Comparison of ENCODE assay signal across 8 cellular contexts in genomic region chr1:18234790-18235242, GRCh38.
DNase-seq lines count a peak whose midpoint lies in the region; ATAC-seq and TF ChIP-seq lines count a peak whose summit lies in the region.

No MANE protein-coding gene starts in this region.

- TF ChIP-seq CTCF in GM13976 (IDR thresholded peaks at IDR 0.05; ENCODE audit: borderline replicate concordance, control extremely low read depth, extremely low read depth, insufficient read depth, missing control alignments) = peak; percentile 42
- TF ChIP-seq CTCF in uterus (IDR thresholded peaks at IDR 0.05) = peak in 3 of 4 experiments; percentile 3 to 32 (median 23)

- peaks cover 0 to 4% of the 10 kb centered on the region in 2 donors for H3K9me3 ChIP-seq in uterus

- H3K27ac ChIP-seq in uterus = no peak overlapping the region

- H3K36me3 ChIP-seq in uterus = no peaks in the 10 kb centered on the region

- in situ Hi-C loops in GM13976 (cut with MboI; ENCODE audit: low sequenced_read_pairs, unreplicated experiment) = no loop called here

- TF ChIP-seq POLR2A in uterus (IDR thresholded peaks at IDR 0.05) = no peak

- no peaks in the 10 kb centered on the region for H3K27me3 ChIP-seq in uterus

- H3K4me3 ChIP-seq in uterus = no peak overlapping the region

- no peaks in the 10 kb centered on the region for H3K4me1 ChIP-seq in uterus

- no peak for ATAC-seq in GM19463 (IDR thresholded peaks at IDR 0.05; ENCODE audit: unreplicated experiment)

- intact Hi-C loops in uterus (cut with DNase I; ENCODE audit: low total_unique reads) = no loop called here

- DNase-seq in C1 segment of cervical spinal cord (lab: John Stamatoyannopoulos, UW) (peak in 9 of 14 donors; percentile 4 to 51 (median 17)), GM13976 (ENCODE audit: low spot score) (peak; percentile 53), NCI-H2196 treated with DMSO at 0.1 percent for 48 hours (lab: John Stamatoyannopoulos, UW; ENCODE audit: unreplicated experiment) (peak; percentile 19), astrocyte of the hippocampus (ENCODE audit: low read depth, low spot score) (peak; percentile 32), kidney tubule cell (ENCODE audit: low spot score) (peak; percentile 69), uterus (no peak), UCSD-AML1 (lab: John Stamatoyannopoulos, UW; ENCODE audit: unreplicated experiment) (no peak)

Comparison
In these comparisons a context has a peak if more than half of its experiments do, and no peak if none do; other contexts are left out.
1. DNase-seq: peak in C1 segment of cervical spinal cord (9 of 14), GM13976 (single experiment), NCI-H2196 treated with DMSO at 0.1 percent for 48 hours (single experiment), astrocyte of the hippocampus (single experiment) and kidney tubule cell (single experiment); none in uterus (0 of 2) and UCSD-AML1 (single experiment).